Comparison of ENCODE assay signal across 18 cellular contexts in the genomic region with DNA sequence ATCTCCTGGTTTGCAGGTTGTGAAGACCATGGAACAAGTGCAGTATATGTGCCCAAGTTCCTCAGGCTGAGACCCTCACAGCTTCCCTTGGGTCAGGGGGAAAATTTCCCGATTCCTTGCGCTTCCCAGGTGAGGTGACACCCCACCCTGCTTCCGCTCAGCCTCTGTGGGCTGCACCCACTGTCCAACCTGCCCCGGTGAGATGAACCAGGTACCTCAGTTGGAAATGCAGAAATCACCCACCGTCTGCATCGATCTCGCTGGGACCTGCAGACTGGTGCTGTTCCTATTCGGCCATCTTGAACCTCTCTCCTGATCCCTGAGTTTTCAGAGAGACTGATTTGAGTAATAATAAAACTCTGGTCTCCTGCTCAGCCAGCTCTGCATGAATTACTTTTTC.
"Had no signal": no experiment of that assay in that cellular context is flagged by ENCODE, and none has a peak within 500 bp of the region (broad histone marks: within the 10 kb centered on the region; RNA-seq: fewer than 3 reads in every experiment).

No MANE protein-coding gene starts in this region.

- H3K4me3 ChIP-seq: gastroesophageal sphincter, mucosa of descending colon, thyroid gland had no signal

- H3K9me3 ChIP-seq: gastroesophageal sphincter, mucosa of descending colon, thyroid gland had no signal

- H3K27me3 Mint-ChIP-seq: stimulated activated naive CD8-positive, alpha-beta T cell treated with anti-CD3 and anti-CD28 coated beads, Interleukin-15, Interleukin-2, amounts not matched to agents 100 ng/mL and 50 ng/mL, for 24 hours had no signal

- H3K36me3 ChIP-seq: gastroesophageal sphincter, thyroid gland had no signal

- H3K9me3 Mint-ChIP-seq: stimulated activated naive CD8-positive, alpha-beta T cell treated with anti-CD3 and anti-CD28 coated beads, Interleukin-15, Interleukin-2, amounts not matched to agents 100 ng/mL and 50 ng/mL, for 24 hours had no signal

- H3K4me1 ChIP-seq: gastroesophageal sphincter, thyroid gland had no signal

- H3K27me3 ChIP-seq: gastroesophageal sphincter, thyroid gland had no signal

- H3K4me3 Mint-ChIP-seq: activated CD4-positive, alpha-beta memory T cell treated with anti-CD3 and anti-CD28 coated beads, Interleukin-2, amount 10 ng/mL, durations not matched to agents 7 days and 5 days; activated CD8-positive, alpha-beta memory T cell treated with anti-CD3 and anti-CD28 coated beads, Interleukin-2, amount 10 ng/mL, durations not matched to agents 7 days and 5 days; activated naive CD8-positive, alpha-beta T cell; stimulated activated naive CD8-positive, alpha-beta T cell treated with anti-CD3 and anti-CD28 coated beads, Interleukin-15, Interleukin-2, amounts not matched to agents 100 ng/mL and 50 ng/mL, for 24 hours had no signal

- H3K4me1 Mint-ChIP-seq: activated CD4-positive, alpha-beta memory T cell treated with anti-CD3 and anti-CD28 coated beads, Interleukin-2, amount 10 ng/mL, durations not matched to agents 7 days and 5 days; activated CD8-positive, alpha-beta memory T cell treated with anti-CD3 and anti-CD28 coated beads, Interleukin-2, amount 10 ng/mL, durations not matched to agents 7 days and 5 days had no signal

- H3K36me3 Mint-ChIP-seq: activated CD8-positive, alpha-beta memory T cell treated with anti-CD3 and anti-CD28 coated beads, Interleukin-2, amount 10 ng/mL, durations not matched to agents 7 days and 5 days had no signal

- H3K27ac Mint-ChIP-seq: activated CD4-positive, alpha-beta memory T cell treated with anti-CD3 and anti-CD28 coated beads, Interleukin-2, amount 10 ng/mL, durations not matched to agents 7 days and 5 days; activated CD8-positive, alpha-beta memory T cell treated with anti-CD3 and anti-CD28 coated beads, Interleukin-2, amount 10 ng/mL, durations not matched to agents 7 days and 5 days; activated naive CD8-positive, alpha-beta T cell; stimulated activated naive CD8-positive, alpha-beta T cell treated with anti-CD3 and anti-CD28 coated beads, Interleukin-15, Interleukin-2, amounts not matched to agents 100 ng/mL and 50 ng/mL, for 24 hours had no signal

- DNase-seq: activated CD4-positive, alpha-beta memory T cell treated with anti-CD3 and anti-CD28 coated beads, Interleukin-2, amount 10 ng/mL, durations not matched to agents 7 days and 5 days; activated CD4-positive, alpha-beta T cell treated with anti-CD3 and anti-CD28 coated beads for 48 hours; activated CD4-positive, CD25-positive, alpha-beta regulatory T cell; activated CD8-positive, alpha-beta memory T cell treated with anti-CD3 and anti-CD28 coated beads, Interleukin-2, amount 10 ng/mL, durations not matched to agents 7 days and 5 days; amniotic stem cell; cerebellar nuclear complex; cortex of kidney; hypothalamus; occipital lobe; posterior cingulate gyrus; stimulated activated CD4-positive, alpha-beta T cell treated with anti-CD3 and anti-CD28 coated beads, Interleukin-4, amount 100 ng/mL, for 24 hours; substantia nigra; thyroid gland had no signal

- H3K27ac ChIP-seq: epithelial cell of prostate, gastroesophageal sphincter, thyroid gland had no signal
